Comparison of ENCODE assay signal across 1 cellular context in genomic region chr5:141319202-141319601, GRCh38.
TF ChIP-seq lines count a peak whose summit lies in the region.

No MANE protein-coding gene starts in this region.

TF ChIP-seq in endothelial cell of umbilical vein, 7 proteins besides CTCF, POLR2A, EP300 and RAD21:
- TF ChIP-seq JUN (IDR thresholded peaks at IDR 0.05; ENCODE audit: borderline replicate concordance, insufficient read depth, insufficient read length, low read depth): no peak
- TF ChIP-seq MAX (IDR thresholded peaks at IDR 0.05; ENCODE audit: insufficient read depth, insufficient read length): no peak
- no peak for TF ChIP-seq GATA2 (IDR thresholded peaks at IDR 0.05; ENCODE audit: insufficient read depth, insufficient read length, low read depth, low read length)
- no peak for TF ChIP-seq EZH2 (IDR thresholded peaks at IDR 0.05; ENCODE audit: borderline replicate concordance, low read depth, low read length, severe bottlenecking)
- TF ChIP-seq MYC (IDR thresholded peaks at IDR 0.05; ENCODE audit: low read depth, low read length): no peak
- TF ChIP-seq FOS (IDR thresholded peaks at IDR 0.05; ENCODE audit: borderline replicate concordance, insufficient read depth, low read length): no peak
- TF ChIP-seq POLR2AphosphoS5 (IDR thresholded peaks at IDR 0.05; ENCODE audit: insufficient read depth, low read depth, low read length): no peak
TF ChIP-seq in endothelial cell of umbilical vein: peak in this region for 0.
